ENCODE assay signal across 20 cellular contexts in the genomic region with DNA sequence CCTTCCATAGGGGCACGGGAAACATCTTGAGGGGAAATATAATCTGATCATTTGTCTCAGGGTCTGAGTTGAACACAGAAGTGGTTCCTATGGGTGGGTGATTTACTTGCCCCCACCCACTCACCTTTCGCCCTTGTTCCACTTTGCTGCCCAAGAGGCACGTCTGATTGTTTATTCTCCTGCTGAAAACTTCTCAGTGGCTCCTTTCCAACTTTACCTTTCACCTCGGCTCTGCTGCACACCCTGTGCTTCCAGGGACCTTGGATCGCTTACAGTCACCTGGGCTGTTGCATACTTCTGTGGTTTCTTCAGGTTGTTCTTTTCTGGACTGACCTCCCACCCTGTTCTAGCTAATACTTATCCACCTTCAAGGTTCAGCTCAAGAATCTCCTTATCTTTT.
"Had no signal": no experiment of that assay in that cellular context is flagged by ENCODE, and none has a peak within 500 bp of the region (broad histone marks: within the 10 kb centered on the region; RNA-seq: fewer than 3 reads in every experiment).

No MANE protein-coding gene starts in this region.

- H3K4me2 ChIP-seq: neural progenitor cell, SK-N-SH had no signal

- H3K27ac ChIP-seq: colonic mucosa, neural progenitor cell, sigmoid colon, spleen, tibial nerve had no signal

- H3K4me3 ChIP-seq: colonic mucosa, neural progenitor cell, sigmoid colon, spleen, tibial nerve had no signal

- DNase-seq: activated CD4-positive, alpha-beta memory T cell treated with anti-CD3 and anti-CD28 coated beads, Interleukin-2, amount 10 ng/mL, durations not matched to agents 7 days and 5 days; activated CD4-positive, alpha-beta T cell treated with anti-CD3 and anti-CD28 coated beads for 4 hours; activated naive CD4-positive, alpha-beta T cell treated with Interleukin-2 at 50 U/mL for 16 hours; activated naive CD8-positive, alpha-beta T cell treated with anti-CD3 and anti-CD28 coated beads, Interleukin-2, amount 50 U/mL, for 24 hours; activated T-cell treated with anti-CD3 and anti-CD28 coated beads, Interleukin-2, amount 50 U/mL, for 1 hour; anterior cingulate cortex; colonic mucosa; erythroblast; head of caudate nucleus; left colon; midbrain; sigmoid colon; SK-N-SH; spleen; stimulated activated naive B cell treated with anti-CD40 and anti-IgM and Interleukin-4, amounts not matched to agents 10 μg/mL and 1 μg/mL and 100 μg/mL, for 72 hours had no signal

- FAIRE-seq: frontal cortex, TTC549 had no signal

- H2AFZ ChIP-seq: neural progenitor cell had no signal

- H3K27me3 ChIP-seq: colonic mucosa, neural progenitor cell, sigmoid colon, spleen, tibial nerve had no signal

- ATAC-seq: activated naive CD8-positive, alpha-beta T cell treated with anti-CD3 and anti-CD28 coated beads, Interleukin-2, amount 50 U/mL, for 24 hours; left colon; stimulated activated naive B cell treated with anti-CD40 and anti-IgM and Interleukin-4, amounts not matched to agents 10 μg/mL and 1 μg/mL and 100 μg/mL, for 72 hours; WTC11 had no signal

- H3K9ac ChIP-seq: neural progenitor cell, SK-N-SH had no signal

- H3K9me3 ChIP-seq: colonic mucosa, sigmoid colon, SK-N-SH, tibial nerve had no signal

- H3K36me3 ChIP-seq: colonic mucosa, neural progenitor cell, sigmoid colon, spleen, tibial nerve had no signal

- H3K4me1 ChIP-seq: colonic mucosa, spleen had no signal
